In genomic region chr1:159140474-159140873, GRCh38 we compare ENCODE assay signal across 16 cellular contexts. TPM values are rescaled to one million over a fixed set of nuclear protein-coding genes. Genes with fewer than 3 reads are reported as not detected.
DNase-seq lines count a peak whose midpoint lies in the region; ATAC-seq and TF ChIP-seq lines count a peak whose summit lies in the region.
"Had no signal": no experiment of that assay in that cellular context is flagged by ENCODE, and none has a peak within 500 bp of the region (broad histone marks: within the 10 kb centered on the region; RNA-seq: fewer than 3 reads in every experiment).

No MANE protein-coding gene starts in this region.

- H3K36me3 Mint-ChIP-seq in GM23338 (ENCODE audit: low read depth) (no peaks in the 10 kb centered on the region), endothelial cell (ENCODE audit: low read depth, unreplicated experiment) (no peaks in the 10 kb centered on the region)
- H3K36me3 Mint-ChIP-seq: CD4-positive, alpha-beta memory T cell had no signal

- H3K9me2 ChIP-seq in GM23338 (ENCODE audit: insufficient read depth): no peaks in the 10 kb centered on the region

- H3K27me3 Mint-ChIP-seq in GM23338 (ENCODE audit: insufficient read depth, low read depth, poor library complexity): no peaks in the 10 kb centered on the region
- peaks cover 6% of the 10 kb centered on the region for H3K27me3 Mint-ChIP-seq in endothelial cell (ENCODE audit: unreplicated experiment)

- H3K27ac ChIP-seq in GM23338 (ENCODE audit: low read depth): no peak overlapping the region

- H3K4me3 ChIP-seq in GM23338: no peak overlapping the region

- H3K4me1 Mint-ChIP-seq in GM23338 (peaks cover 5% of the 10 kb centered on the region), endothelial cell (ENCODE audit: unreplicated experiment) (peaks cover 36% of the 10 kb centered on the region)
- H3K4me1 Mint-ChIP-seq: CD4-positive, alpha-beta memory T cell had no signal

- TF ChIP-seq CTCF in GM23338 (conservative IDR thresholded peaks at IDR 0.05; ENCODE audit: low read depth in 2 of 2) (no peak), endothelial cell (IDR thresholded peaks at IDR 0.05; ENCODE audit: unreplicated experiment) (no peak)

- H3K4me2 ChIP-seq in GM23338: no peak overlapping the region

- H3F3A ChIP-seq in GM23338 (replicated peaks; ENCODE audit: low read depth): no peaks in the 10 kb centered on the region

- no peak overlapping the region for H2AFZ ChIP-seq in GM23338

- H3K9me3 Mint-ChIP-seq in GM23338 (no peaks in the 10 kb centered on the region), endothelial cell (ENCODE audit: unreplicated experiment) (no peaks in the 10 kb centered on the region)
- H3K9me3 Mint-ChIP-seq: CD4-positive, alpha-beta memory T cell had no signal

- peak; percentile 74 for DNase-seq in G401 (ENCODE audit: low spot score)
- DNase-seq in GM23338 (ENCODE audit: low spot score): no peak
- peak; percentile 19 for DNase-seq in endothelial cell (ENCODE audit: low spot score)
- DNase-seq in iPS-NIHi7 (ENCODE audit: extremely low spot score): peak; percentile 13
- DNase-seq in NCI-H524 treated with DMSO at 0.1 percent for 48 hours (lab: John Stamatoyannopoulos, UW): no peak
- DNase-seq in MV-4-11 (lab: John Stamatoyannopoulos, UW): no peak
- no peak for DNase-seq in COR-L47 (lab: John Stamatoyannopoulos, UW)
- DNase-seq: CD4-positive, alpha-beta memory T cell; DMS 273 treated with DMSO at 0.1 percent for 48 hours; DMS79; EL; GF-D8; H7; HCEC 1CT had no signal

- peak; percentile 25; the same call in 2 of the 3 replicates for ATAC-seq in GM23338
- no peak for ATAC-seq in HG02885 (IDR thresholded peaks at IDR 0.05; ENCODE audit: poor library complexity, unreplicated experiment)

- peaks cover 7% of the 10 kb centered on the region; the same call in 1 of the 2 replicates for H3K4me1 ChIP-seq in GM23338 (ENCODE audit: insufficient read depth)

- in situ Hi-C loops in G401 (cut with HindIII; ENCODE audit: low sequenced_read_pairs): no loop called here

- H3K4me3 Mint-ChIP-seq in GM23338 (no peak overlapping the region), endothelial cell (ENCODE audit: unreplicated experiment) (peak overlapping the region; percentile 91)
- H3K4me3 Mint-ChIP-seq: CD4-positive, alpha-beta memory T cell had no signal

- no peaks in the 10 kb centered on the region for H3K36me3 ChIP-seq in GM23338 (ENCODE audit: insufficient read depth)

- no peak overlapping the region for H3K27ac Mint-ChIP-seq in GM23338
- H3K27ac Mint-ChIP-seq in endothelial cell (ENCODE audit: unreplicated experiment): peak overlapping the region; percentile 71
- H3K27ac Mint-ChIP-seq: CD4-positive, alpha-beta memory T cell had no signal

- no peaks in the 10 kb centered on the region; the same call in 1 of the 2 replicates for H4K20me1 ChIP-seq in GM23338 (replicated peaks; ENCODE audit: insufficient read depth)

- H3K79me2 ChIP-seq in GM23338 (replicated peaks; ENCODE audit: insufficient read depth): no peaks in the 10 kb centered on the region

- H3K27me3 ChIP-seq in GM23338 (ENCODE audit: insufficient read depth): no peaks in the 10 kb centered on the region

TF ChIP-seq in GM23338, 12 proteins besides CTCF, POLR2A, EP300 and RAD21 (continues in another document):
- no peak for TF ChIP-seq CREB1 (CRISPR knock-in tag; IDR thresholded peaks at IDR 0.05; ENCODE audit: low read depth)
- no peak for TF ChIP-seq ZNF331 (CRISPR knock-in tag; IDR thresholded peaks at IDR 0.05; ENCODE audit: low read depth)
- no peak for TF ChIP-seq NANOG (IDR thresholded peaks at IDR 0.05; ENCODE audit: borderline replicate concordance)
- no peak for TF ChIP-seq ETS1 (IDR thresholded peaks at IDR 0.05)
- TF ChIP-seq STAT1 (IDR thresholded peaks at IDR 0.05; ENCODE audit: unreplicated experiment): no peak
- no peak for TF ChIP-seq ZNF462 (CRISPR knock-in tag; IDR thresholded peaks at IDR 0.05)
- TF ChIP-seq EZH2phosphoT487 (IDR thresholded peaks at IDR 0.05; ENCODE audit: unreplicated experiment): no peak

RNA-seq across cellular contexts. Expression of gene CADM3, which starts 30.9 kb away (rescaled TPM):
- not detected in 2 replicates for total RNA-seq in G401 (2014; rRNA removed; shearing (Covaris generic))
- total RNA-seq in GM23338 (2014; rRNA removed; shearing (Covaris generic)): 2.9 and 4.4 TPM in 2 replicates
- polyA plus RNA-seq in GM23338 (2016; fragmentation: Nextera tagmentation; extraction: Ambion mirVana): 1.5 and 2.0 TPM in 2 replicates
- 4.0 TPM for total RNA-seq in endothelial cell (ENCODE audit: unreplicated experiment)
- total RNA-seq: A673; CD4-positive, alpha-beta memory T cell had no signal
- polyA plus RNA-seq: CD4-positive, alpha-beta memory T cell had no signal

Comparison
In these comparisons a context has a peak if more than half of its experiments do, and no peak if none do; other contexts are left out.
1. DNase-seq: peak in G401 (single experiment), endothelial cell (single experiment) and iPS-NIHi7 (single experiment); none in GM23338 (single experiment), NCI-H524 treated with DMSO at 0.1 percent for 48 hours (single experiment), MV-4-11 (single experiment) and COR-L47 (single experiment).